19 cellular contexts compared by ENCODE assay signal in the genomic region with DNA sequence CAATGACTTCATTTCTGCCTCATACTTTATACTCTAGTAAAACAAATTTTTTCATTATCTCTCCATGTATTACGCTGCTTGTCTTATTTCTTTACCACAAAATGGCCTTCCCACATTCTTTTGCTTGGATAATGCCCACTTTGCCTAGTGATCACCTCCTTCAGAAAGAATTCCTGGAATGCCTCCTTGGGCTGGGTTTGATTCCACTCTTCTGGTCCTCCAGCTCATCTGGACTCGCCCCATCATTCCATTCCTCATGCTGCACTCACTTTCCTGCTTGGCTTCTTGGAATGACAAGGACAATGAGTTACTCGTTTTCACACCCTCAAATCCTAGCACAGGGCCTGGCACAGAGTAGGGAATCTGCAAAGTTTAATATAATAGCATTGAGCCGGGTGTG.
"Had no signal": no experiment of that assay in that cellular context is flagged by ENCODE, and none has a peak within 500 bp of the region (broad histone marks: within the 10 kb centered on the region; RNA-seq: fewer than 3 reads in every experiment).

No MANE protein-coding gene starts in this region.

- DNase-seq: activated CD4-positive, alpha-beta T cell treated with anti-CD3 and anti-CD28 coated beads for 1 hour; activated CD4-positive, alpha-beta T cell treated with anti-CD3 and anti-CD28 coated beads, Interleukin-2, amount 50 U/mL, for 1 hour; activated CD8-positive, alpha-beta T cell treated with anti-CD3 and anti-CD28 coated beads, Interleukin-2, amount 10 ng/mL, durations not matched to agents 7 days and 5 days; activated T-cell treated with anti-CD3 and anti-CD28 coated beads, Interleukin-2, amount 50 U/mL, for 1 hour; central memory CD4-positive, alpha-beta T cell; effector memory CD4-positive, alpha-beta T cell; hippocampal formation; left cardiac atrium; nephron progenitor cell; right cardiac atrium; stimulated activated CD4-positive, alpha-beta T cell treated with anti-CD3 and anti-CD28 coated beads, Interleukin-12 subunit alpha, Interleukin-12 subunit beta, amount 100 ng/mL, for 4 hours; stimulated activated CD4-positive, alpha-beta T cell treated with anti-CD3 and anti-CD28 coated beads, Interleukin-4, amount 100 ng/mL, for 4 hours; stimulated activated naive CD8-positive, alpha-beta T cell treated with anti-CD3 and anti-CD28 coated beads, Interleukin-15, Interleukin-2, amounts not matched to agents 100 U/mL and 50 U/mL, for 24 hours; substantia nigra; thyroid gland; WERI-Rb-1 had no signal

- H3K36me3 Mint-ChIP-seq: activated naive CD4-positive, alpha-beta T cell treated with anti-CD3 and anti-CD28 coated beads, Interleukin-2, amount 50 U/mL, for 72 hours; memory B cell had no signal

- H3K4me1 Mint-ChIP-seq: memory B cell, nephron progenitor cell had no signal

- H3K27ac Mint-ChIP-seq: activated CD8-positive, alpha-beta T cell treated with anti-CD3 and anti-CD28 coated beads, Interleukin-2, amount 10 ng/mL, durations not matched to agents 7 days and 5 days; activated naive CD4-positive, alpha-beta T cell treated with anti-CD3 and anti-CD28 coated beads, Interleukin-2, amount 50 U/mL, for 72 hours; memory B cell; nephron progenitor cell had no signal

- ATAC-seq: activated CD8-positive, alpha-beta T cell treated with anti-CD3 and anti-CD28 coated beads, Interleukin-2, amount 10 ng/mL, durations not matched to agents 7 days and 5 days; activated naive CD4-positive, alpha-beta T cell treated with anti-CD3 and anti-CD28 coated beads, Interleukin-2, amount 50 U/mL, for 72 hours; esophagus mucosa; left cardiac atrium; right cardiac atrium; stimulated activated naive CD8-positive, alpha-beta T cell treated with anti-CD3 and anti-CD28 coated beads, Interleukin-15, Interleukin-2, amounts not matched to agents 100 U/mL and 50 U/mL, for 24 hours had no signal

- H3K4me3 Mint-ChIP-seq: activated CD8-positive, alpha-beta T cell treated with anti-CD3 and anti-CD28 coated beads, Interleukin-2, amount 10 ng/mL, durations not matched to agents 7 days and 5 days; memory B cell; nephron progenitor cell had no signal

- H3K27me3 Mint-ChIP-seq: memory B cell had no signal
